Comparison of ENCODE assay signal across 11 cellular contexts in the genomic region with DNA sequence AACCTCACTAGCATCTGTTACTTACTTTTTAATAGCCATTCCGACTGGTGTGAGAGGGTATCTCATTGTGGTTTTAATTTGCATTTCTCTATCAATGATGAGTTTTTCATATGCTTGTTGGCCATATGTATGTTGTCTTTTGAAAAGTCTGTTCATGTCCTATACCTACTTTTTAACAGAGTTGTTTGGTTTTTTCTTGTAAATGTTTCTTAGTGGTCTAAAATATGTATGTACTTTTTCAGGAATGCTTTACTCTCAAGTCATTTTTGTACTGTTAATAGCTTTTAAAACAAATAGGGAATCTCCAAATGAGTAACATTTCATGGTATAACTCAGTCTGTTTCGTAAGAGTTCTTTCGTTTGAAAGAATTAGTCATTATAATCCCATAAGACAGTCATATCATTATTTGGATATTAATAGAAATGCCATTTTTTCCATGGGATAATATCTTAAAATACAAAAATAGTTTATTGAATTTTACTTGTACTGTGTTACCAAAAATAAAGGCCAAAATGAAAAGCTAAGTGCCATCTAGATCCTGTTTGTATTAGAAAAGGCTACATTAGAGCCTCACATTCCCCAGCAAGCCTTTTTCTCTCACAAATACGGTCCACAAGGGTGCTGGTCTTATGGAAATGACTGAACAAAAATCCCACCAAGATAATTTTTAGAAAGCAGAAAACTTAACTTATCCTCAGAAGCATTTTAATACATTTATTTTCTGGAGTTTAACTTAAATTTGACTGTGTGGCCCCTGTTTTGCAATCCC.
DNase-seq lines count a peak whose midpoint lies in the region; ATAC-seq, FAIRE-seq and TF ChIP-seq lines count a peak whose summit lies in the region.
"Had no signal": no experiment of that assay in that cellular context is flagged by ENCODE, and none has a peak within 500 bp of the region (broad histone marks: within the 10 kb centered on the region; RNA-seq: fewer than 3 reads in every experiment).

No MANE protein-coding gene starts in this region.

- no peak overlapping the region for H3K4ac ChIP-seq in H1 (replicated peaks; ENCODE audit: insufficient read length, low read depth, low read length)

- no peaks in the 10 kb centered on the region for H3K79me1 ChIP-seq in H1 (ENCODE audit: low read depth, low read length)

- H2BK12ac ChIP-seq in H1 (ENCODE audit: low read depth, low read length) = no peak overlapping the region

- H3K18ac ChIP-seq in H1 (ENCODE audit: extremely low read depth, low read length) = no peak overlapping the region

- H3K27me3 ChIP-seq in GM06990 (replicated peaks; ENCODE audit: control insufficient read depth, insufficient read depth, low read length) (no peaks in the 10 kb centered on the region), H1 (replicated peaks in 1 of 4; ENCODE audit: control insufficient read depth in 3 of 4, extremely low read depth in 1 of 4, insufficient read depth in 3 of 4, low read length in 3 of 4) (no peaks in the 10 kb centered on the region)
- H3K27me3 ChIP-seq: upper lobe of left lung had no signal

- peak; percentile 19 for FAIRE-seq in H1 (lab: Jason Lieb, UNC)

- no peaks in the 10 kb centered on the region for H3K36me3 ChIP-seq in GM06990 (ENCODE audit: control insufficient read depth, insufficient read depth, low read length)
- H3K36me3 ChIP-seq in H1 (ENCODE audit: control insufficient read depth in 2 of 4, insufficient read depth in 4 of 4, low read length in 3 of 4) = no peaks in the 10 kb centered on the region
- H3K36me3 ChIP-seq: upper lobe of left lung had no signal

- DNase-seq in GM06990 (ENCODE audit: extremely low read depth, insufficient read length) (peak; percentile 37), H1 (ENCODE audit: low read depth in 1 of 2, low spot score in 2 of 2) (no peak), medulla oblongata (ENCODE audit: extremely low spot score) (no peak), DMS 273 (lab: John Stamatoyannopoulos, UW; ENCODE audit: unreplicated experiment) (no peak), T1000 (lab: John Stamatoyannopoulos, UW) (no peak)
- DNase-seq in stimulated activated CD4-positive, alpha-beta T cell treated with anti-CD3 and anti-CD28 coated beads, Interleukin-4, amount 100 ng/mL, for 4 hours = no peak
- DNase-seq: activated T-cell treated with anti-CD3 and anti-CD28 coated beads for 4 hours, upper lobe of left lung had no signal

- 89% methylated on average over 4 of the region's 4 CpGs; no CpG with 5 or more reads in 1 of the 2 experiments for WGBS in H1 (ENCODE audit: extremely low coverage in 1 of 2, insufficient coverage in 1 of 2, insufficient read length in 1 of 2, insufficient replicate concordance in 2 of 2, low coverage in 1 of 2, low lambda C conversion rate in 2 of 2, missing lambda C conversion rate in 1 of 2), 2 experiments

- H4K20me1 ChIP-seq in H1 (replicated peaks in 1 of 2; ENCODE audit: control insufficient read depth in 1 of 2, insufficient read depth in 2 of 2, low read length in 2 of 2) = no peaks in the 10 kb centered on the region

- no peak overlapping the region for H2BK15ac ChIP-seq in H1 (ENCODE audit: low read length)

- no peaks in the 10 kb centered on the region for H3K79me2 ChIP-seq in H1 (ENCODE audit: control insufficient read depth in 1 of 2, insufficient read depth in 2 of 2, low read length in 2 of 2)

- no peak overlapping the region for H4K8ac ChIP-seq in H1 (ENCODE audit: extremely low read depth, insufficient read depth, low read length)

- H3K4me1 ChIP-seq in H1 (replicated peaks in 1 of 4; ENCODE audit: control insufficient read depth in 3 of 4, insufficient read depth in 4 of 4, low read length in 3 of 4) = no peaks in the 10 kb centered on the region
- H3K4me1 ChIP-seq: upper lobe of left lung had no signal

- H2BK5ac ChIP-seq in H1 (ENCODE audit: low read depth, low read length) = no peak overlapping the region

- H3K23ac ChIP-seq in H1 (ENCODE audit: insufficient read length) = no peak overlapping the region

- no peak for TF ChIP-seq RAD21 in H1 (IDR thresholded peaks at IDR 0.05 in 1 of 2, conservative IDR thresholded peaks at IDR 0.05 in 1 of 2; ENCODE audit: low read depth in 2 of 2, low read length in 2 of 2)

- no peaks in the 10 kb centered on the region for H3K23me2 ChIP-seq in H1 (ENCODE audit: low read depth, low read length)

- no peak overlapping the region for H2BK120ac ChIP-seq in H1 (replicated peaks; ENCODE audit: low read depth, low read length)

- no peaks in the 10 kb centered on the region for H3K9me3 ChIP-seq in H1 (ENCODE audit: insufficient read depth in 2 of 2, low read depth in 1 of 2, low read length in 1 of 2)
- H3K9me3 ChIP-seq: upper lobe of left lung had no signal

- no peak overlapping the region for H2AFZ ChIP-seq in H1 (ENCODE audit: low read length)

- H3K4me2 ChIP-seq in H1 (ENCODE audit: insufficient read depth in 1 of 2, low read depth in 2 of 2, low read length in 2 of 2) = no peak overlapping the region

- TF ChIP-seq CTCF in GM06990 (IDR thresholded peaks at IDR 0.05; ENCODE audit: insufficient read depth, low read length, poor library complexity, severe bottlenecking) (no peak), H1 (IDR thresholded peaks at IDR 0.05; ENCODE audit: control extremely low read depth in 1 of 3, insufficient read depth in 1 of 3, low read depth in 1 of 3, low read length in 3 of 3) (no peak)

- no peak overlapping the region for H3K56ac ChIP-seq in H1 (replicated peaks; ENCODE audit: insufficient read length, low read depth, low read length)

- peak; percentile 83 for ATAC-seq in GM21390 (IDR thresholded peaks at IDR 0.05; ENCODE audit: unreplicated experiment)
- ATAC-seq in HG03097 (IDR thresholded peaks at IDR 0.05; ENCODE audit: low FRiP score, unreplicated experiment) = peak; percentile 67

- no peak overlapping the region for H4K5ac ChIP-seq in H1 (ENCODE audit: insufficient read length, low read depth, low read length)

- H3K14ac ChIP-seq in H1 (ENCODE audit: insufficient read length) = no peak overlapping the region

- no peak overlapping the region for H3K4me3 ChIP-seq in GM06990 (replicated peaks; ENCODE audit: low read depth, low read length)
- no peak overlapping the region for H3K4me3 ChIP-seq in H1 (ENCODE audit: extremely low read depth in 1 of 4, insufficient read depth in 2 of 4, low read depth in 3 of 4, low read length in 4 of 4)
- H3K4me3 ChIP-seq: upper lobe of left lung had no signal

- no peak overlapping the region for H2BK20ac ChIP-seq in H1 (ENCODE audit: low read length)

- TF ChIP-seq POLR2A in H1 (IDR thresholded peaks at IDR 0.05; ENCODE audit: control extremely low read depth in 1 of 2, low read depth in 2 of 2, low read length in 2 of 2) = no peak

- TF ChIP-seq EP300 in H1 (IDR thresholded peaks at IDR 0.05; ENCODE audit: borderline replicate concordance in 1 of 2, low read depth in 2 of 2, low read length in 2 of 2) = no peak

- no peak overlapping the region for H3K9ac ChIP-seq in H1 (replicated peaks in 1 of 4; ENCODE audit: extremely low read depth in 1 of 4, low read depth in 3 of 4, low read length in 3 of 4)

- no peak overlapping the region for H2AK5ac ChIP-seq in H1 (ENCODE audit: low read depth, low read length)

- CTCF ChIA-PET in H1 (lab: Charles Lee; ENCODE audit: partially characterized antibody) = interaction anchor here (0.9 kb wide), 1 partner anchor 475 kb away, joined by 3 read pairs; no protein-coding TSS in a partner anchor

- H3K27ac ChIP-seq in H1 (ENCODE audit: low read depth, low read length) = no peak overlapping the region
- H3K27ac ChIP-seq: C4-2B, upper lobe of left lung had no signal

- POLR2A ChIA-PET in H1 (lab: Charles Lee; ENCODE audit: partially characterized antibody) = no interaction called here

- H4K91ac ChIP-seq in H1 (replicated peaks; ENCODE audit: insufficient read length, low read length) = no peak overlapping the region

TF ChIP-seq in H1, 55 proteins besides CTCF, POLR2A, EP300 and RAD21:
- TF ChIP-seq EZH2 (IDR thresholded peaks at IDR 0.05; ENCODE audit: low read depth, low read length, severe bottlenecking) (no peak), FOSL1 (IDR thresholded peaks at IDR 0.05; ENCODE audit: insufficient read depth, low read depth, low read length) (no peak), EGR1 (IDR thresholded peaks at IDR 0.05; ENCODE audit: borderline replicate concordance, low read depth, low read length) (no peak), HDAC2 (IDR thresholded peaks at IDR 0.05; ENCODE audit: borderline replicate concordance in 1 of 2, low read depth in 2 of 2, low read length in 2 of 2) (no peak), SP1 (IDR thresholded peaks at IDR 0.05; ENCODE audit: low read depth, low read length) (no peak), CTBP2 (IDR thresholded peaks at IDR 0.05; ENCODE audit: borderline replicate concordance, insufficient read depth, insufficient read length, low read length) (no peak), RFX5 (IDR thresholded peaks at IDR 0.05; ENCODE audit: borderline replicate concordance, low read depth, low read length) (no peak), NANOG (IDR thresholded peaks at IDR 0.05; ENCODE audit: insufficient read depth, low read depth, low read length, poor library complexity, severe bottlenecking) (no peak)
- TF ChIP-seq, protein P1, sequence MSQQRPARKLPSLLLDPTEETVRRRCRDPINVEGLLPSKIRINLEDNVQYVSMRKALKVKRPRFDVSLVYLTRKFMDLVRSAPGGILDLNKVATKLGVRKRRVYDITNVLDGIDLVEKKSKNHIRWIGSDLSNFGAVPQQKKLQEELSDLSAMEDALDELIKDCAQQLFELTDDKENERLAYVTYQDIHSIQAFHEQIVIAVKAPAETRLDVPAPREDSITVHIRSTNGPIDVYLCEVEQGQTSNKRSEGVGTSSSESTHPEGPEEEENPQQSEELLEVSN (IDR thresholded peaks at IDR 0.05) = no peak
TF ChIP-seq in H1: peak in this region for 0.
